Comparison of ENCODE assay signal across 10 cellular contexts in genomic region chr20:38134427-38135281, GRCh38. TPM values are rescaled to one million over a fixed set of nuclear protein-coding genes. Genes with fewer than 3 reads are reported as not detected.
A peak's percentile ranks its signal among the peaks of the same experiment; 100 is the strongest.
DNase-seq lines count a peak whose midpoint lies in the region; ATAC-seq and TF ChIP-seq lines count a peak whose summit lies in the region.
"Had no signal": no experiment of that assay in that cellular context is flagged by ENCODE, and none has a peak within 500 bp of the region (broad histone marks: within the 10 kb centered on the region; RNA-seq: fewer than 3 reads in every experiment).

No MANE protein-coding gene starts in this region.

- peaks cover 52% of the 10 kb centered on the region for H3F3A ChIP-seq in SK-N-SH (replicated peaks; ENCODE audit: insufficient read depth)

- H3K36me3 ChIP-seq in SK-N-SH (replicated peaks in 1 of 2; ENCODE audit: control insufficient read depth in 1 of 2, insufficient read depth in 2 of 2, low read length in 1 of 2) (peaks cover 43 to 67% of the 10 kb centered on the region in 2 experiments), esophagus muscularis mucosa (peaks cover 26 to 95% (median 91%) of the 10 kb centered on the region in 4 donors)

- peak overlapping the region; percentile 43; the same call in 1 of the 2 replicates for H3K9ac ChIP-seq in SK-N-SH

- TF ChIP-seq RAD21 in SK-N-SH (IDR thresholded peaks at IDR 0.05; ENCODE audit: low read length): no peak; the same call in 1 of the 2 replicates

- intact Hi-C loops in esophagus muscularis mucosa (cut with DNase I): no loop called here

- no peak overlapping the region for H2AFZ ChIP-seq in SK-N-SH (ENCODE audit: low read depth)

- no peaks in the 10 kb centered on the region for H3K9me2 ChIP-seq in SK-N-SH

- H3K9me3 ChIP-seq in SK-N-SH (no peaks in the 10 kb centered on the region), esophagus muscularis mucosa (no peaks in the 10 kb centered on the region)
- H3K9me3 ChIP-seq: left lung had no signal

- POLR2A ChIA-PET in SK-N-SH (lab: Yijun Ruan, JAX): no interaction called here

- CTCF ChIA-PET in SK-N-SH (lab: Yijun Ruan, JAX): interaction anchor here (0.8 to 6.4 kb wide), 3 partner anchors 8 to 87 kb away, joined by 3 to 22 read pairs (median 3); no protein-coding TSS in a partner anchor

- H3K4me1 ChIP-seq in SK-N-SH (ENCODE audit: control insufficient read depth in 1 of 2, insufficient read depth in 2 of 2, low read depth in 1 of 2, low read length in 1 of 2) (peaks cover 16 to 44% of the 10 kb centered on the region in 2 experiments), esophagus muscularis mucosa (peaks cover 12 to 30% (median 26%) of the 10 kb centered on the region in 4 donors)

- no peaks in the 10 kb centered on the region for H4K20me1 ChIP-seq in SK-N-SH (ENCODE audit: insufficient read depth)

- H3K27ac ChIP-seq in SK-N-SH (ENCODE audit: low read depth in 2 of 2, low read length in 1 of 2) (peak overlapping the region; percentile 82 to 84), esophagus muscularis mucosa (replicated peaks in 1 of 4) (peak overlapping the region; percentile 32 to 66 (median 48))

- TF ChIP-seq POLR2A in esophagus muscularis mucosa (IDR thresholded peaks at IDR 0.05; ENCODE audit: low read depth): no peak

- TF ChIP-seq EP300 in SK-N-SH (IDR thresholded peaks at IDR 0.05; ENCODE audit: borderline replicate concordance in 1 of 2, low read depth in 1 of 2, low read length in 1 of 2) (peak; percentile 59 to 92; a peak in 3 of 4 replicates), esophagus muscularis mucosa (IDR thresholded peaks at IDR 0.05) (no peak)

- no peaks in the 10 kb centered on the region for H3K79me2 ChIP-seq in SK-N-SH (ENCODE audit: insufficient read depth)

- WGBS in SK-N-SH (ENCODE audit: low lambda C conversion rate): 30% methylated on average over 8 of the region's 9 CpGs
- WGBS in esophagus muscularis mucosa: 43% methylated on average over 9 of the region's 9 CpGs

- H3K27me3 ChIP-seq in SK-N-SH (ENCODE audit: insufficient read depth): no peaks in the 10 kb centered on the region
- H3K27me3 ChIP-seq in esophagus muscularis mucosa: no peaks in the 10 kb centered on the region
- H3K27me3 ChIP-seq: left lung had no signal

- TF ChIP-seq CTCF in SK-N-SH (IDR thresholded peaks at IDR 0.05) (no peak), esophagus muscularis mucosa (IDR thresholded peaks at IDR 0.05) (no peak)

- DNase-seq in EH (ENCODE audit: low read depth): peak; percentile 85
- DNase-seq in SK-N-SH: peak; percentile 69
- DNase-seq in esophagus muscularis mucosa (ENCODE audit: extremely low spot score): no peak
- peak; percentile 78 for DNase-seq in non-pigmented ciliary epithelial cell (ENCODE audit: low read depth)
- no peak for DNase-seq in SKM-1 (lab: John Stamatoyannopoulos, UW; ENCODE audit: unreplicated experiment)
- no peak for DNase-seq in HUDEP-2 (lab: John Stamatoyannopoulos, UW; ENCODE audit: unreplicated experiment in 76 of 76)
- DNase-seq: DMS79 had no signal

- H3K4me3 ChIP-seq in SK-N-SH (ENCODE audit: low read depth in 2 of 2, low read length in 1 of 2) (no peak overlapping the region), esophagus muscularis mucosa (no peak overlapping the region)
- H3K4me3 ChIP-seq: left lung had no signal

- H3K4me2 ChIP-seq in SK-N-SH: peak overlapping the region; percentile 47

- no peak for ATAC-seq in HG03457 (IDR thresholded peaks at IDR 0.05; ENCODE audit: unreplicated experiment)
- no peak for ATAC-seq in GM19455 (IDR thresholded peaks at IDR 0.05; ENCODE audit: unreplicated experiment)
- ATAC-seq: left lung had no signal

TF ChIP-seq in SK-N-SH, 30 proteins besides CTCF, POLR2A, EP300 and RAD21 (continues in another document):
- TF ChIP-seq MEF2A (IDR thresholded peaks at IDR 0.05; ENCODE audit: borderline replicate concordance, low read depth): peak; percentile 46; the same call in 1 of the 2 replicates
- TF ChIP-seq MAX (IDR thresholded peaks at IDR 0.05; ENCODE audit: low read depth): peak; percentile 80
- TF ChIP-seq RCOR1 (IDR thresholded peaks at IDR 0.05; ENCODE audit: low read length): no peak
- no peak; the same call in 1 of the 2 replicates for TF ChIP-seq GABPA (IDR thresholded peaks at IDR 0.05; ENCODE audit: low read depth)
- no peak for TF ChIP-seq FOXJ3 (CRISPR knock-in tag; IDR thresholded peaks at IDR 0.05)
- TF ChIP-seq NRF1 (IDR thresholded peaks at IDR 0.05; ENCODE audit: low read depth, low read length): no peak
- TF ChIP-seq USF1 (IDR thresholded peaks at IDR 0.05; ENCODE audit: borderline replicate concordance, low read depth): no peak
- peak; percentile 43; the same call in 1 of the 2 replicates for TF ChIP-seq ELF1 (IDR thresholded peaks at IDR 0.05)
- peak; percentile 77; the same call in 1 of the 2 replicates for TF ChIP-seq ZBTB33 (IDR thresholded peaks at IDR 0.05; ENCODE audit: borderline replicate concordance, low read depth)
- TF ChIP-seq SMC3 (IDR thresholded peaks at IDR 0.05; ENCODE audit: low read depth, low read length): no peak
- TF ChIP-seq TCF12 (IDR thresholded peaks at IDR 0.05): peak; percentile 92
- TF ChIP-seq RFX5 (IDR thresholded peaks at IDR 0.05; ENCODE audit: low read length): no peak
- TF ChIP-seq FOSL2 (IDR thresholded peaks at IDR 0.05; ENCODE audit: borderline replicate concordance, low read depth): peak; percentile 31; the same call in 1 of the 2 replicates
- 0 out of 2 replicates have a peak, but pooled peaks have one; percentile 22 for TF ChIP-seq TAF1 (IDR thresholded peaks at IDR 0.05; ENCODE audit: borderline replicate concordance, low read depth, low read length)
- TF ChIP-seq, protein P1, sequence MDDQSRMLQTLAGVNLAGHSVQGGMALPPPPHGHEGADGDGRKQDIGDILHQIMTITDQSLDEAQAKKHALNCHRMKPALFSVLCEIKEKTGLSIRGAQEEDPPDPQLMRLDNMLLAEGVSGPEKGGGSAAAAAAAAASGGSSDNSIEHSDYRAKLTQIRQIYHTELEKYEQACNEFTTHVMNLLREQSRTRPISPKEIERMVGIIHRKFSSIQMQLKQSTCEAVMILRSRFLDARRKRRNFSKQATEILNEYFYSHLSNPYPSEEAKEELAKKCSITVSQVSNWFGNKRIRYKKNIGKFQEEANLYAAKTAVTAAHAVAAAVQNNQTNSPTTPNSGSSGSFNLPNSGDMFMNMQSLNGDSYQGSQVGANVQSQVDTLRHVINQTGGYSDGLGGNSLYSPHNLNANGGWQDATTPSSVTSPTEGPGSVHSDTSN (IDR thresholded peaks at IDR 0.05): peak; percentile 79
- no peak for TF ChIP-seq CHD2 (IDR thresholded peaks at IDR 0.05; ENCODE audit: low read length, partially characterized antibody)
- 0 out of 2 replicates have a peak, but pooled peaks have one; percentile 63 for TF ChIP-seq FOXM1 (IDR thresholded peaks at IDR 0.05; ENCODE audit: low read depth)
- TF ChIP-seq GATA2 (CRISPR knock-in tag; IDR thresholded peaks at IDR 0.05): 0 out of 2 replicates have a peak, but pooled peaks have one; percentile 30
- TF ChIP-seq MXI1 (IDR thresholded peaks at IDR 0.05; ENCODE audit: low read depth, low read length): no peak
- TF ChIP-seq YY1 (IDR thresholded peaks at IDR 0.05; ENCODE audit: low read depth): peak; percentile 24; the same call in 1 of the 2 replicates
- TF ChIP-seq JUND (IDR thresholded peaks at IDR 0.05): peak; percentile 74

RNA-seq across cellular contexts. Expression of gene TGM2, which starts 30.4 kb away (rescaled TPM):
- 548 and 676 TPM in 2 replicates for polyA plus RNA-seq in SK-N-SH (2012; rRNA removed)
- polyA plus RNA-seq in SK-N-SH (2012; cell fraction: cytosol; rRNA removed): 278 and 460 TPM in 2 replicates
- 675 and 717 TPM in 2 replicates for polyA plus RNA-seq in SK-N-SH (2012; cell fraction: nucleus; rRNA removed)
- 100 to 1,000 TPM; 170 to 385 (median 212) TPM for total RNA-seq in esophagus muscularis mucosa

Comparison
In these comparisons a context has a peak if more than half of its experiments do, and no peak if none do; other contexts are left out.
1. DNase-seq: peak in EH (single experiment), SK-N-SH (single experiment) and non-pigmented ciliary epithelial cell (single experiment); none in esophagus muscularis mucosa (single experiment), SKM-1 (single experiment) and HUDEP-2 (0 of 76).